Comparison of ENCODE assay signal across 8 cellular contexts in the genomic region with DNA sequence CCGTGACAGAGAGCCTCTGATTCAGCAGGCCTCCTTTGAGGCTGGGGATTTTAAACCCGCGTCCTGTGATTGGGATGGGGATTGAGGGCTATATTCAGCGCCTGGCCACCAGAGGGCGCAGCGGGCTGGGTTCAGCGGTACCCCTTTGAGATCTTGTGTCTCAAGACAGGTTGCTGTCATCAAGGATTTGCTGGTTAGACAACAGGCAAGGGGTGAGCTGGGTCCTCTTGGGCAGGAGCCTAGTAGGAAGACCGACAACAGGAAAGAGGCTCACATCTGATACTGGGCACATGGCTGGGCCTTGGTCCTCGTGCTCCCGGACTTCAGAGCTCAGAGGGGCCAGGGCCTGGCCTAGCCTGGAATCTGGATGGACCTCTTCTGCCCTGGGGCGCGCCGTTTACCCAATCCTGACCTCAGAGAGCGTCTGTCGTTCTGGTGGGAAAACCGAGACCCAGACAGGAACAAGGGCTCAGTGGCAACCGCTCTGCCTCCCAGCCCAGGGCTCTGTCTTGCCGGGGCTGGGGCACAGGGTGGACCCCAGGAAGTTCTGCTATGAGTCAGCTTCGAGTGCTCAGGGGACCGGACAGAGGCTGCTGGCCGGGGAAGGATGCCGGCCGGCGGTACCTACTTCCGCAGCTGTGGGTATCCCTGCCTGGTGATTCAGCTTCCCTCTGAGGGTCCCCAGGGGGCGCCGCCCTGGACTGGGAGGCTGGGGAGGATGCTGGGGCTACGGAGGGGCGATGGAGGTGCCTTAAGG. TPM values are rescaled to one million over a fixed set of nuclear protein-coding genes. Genes with fewer than 3 reads are reported as not detected.
DNase-seq lines count a peak whose midpoint lies in the region; ATAC-seq and TF ChIP-seq lines count a peak whose summit lies in the region.

No MANE protein-coding gene starts in this region.

- H3K36me3 Mint-ChIP-seq in type B pancreatic cell: no peaks in the 10 kb centered on the region

- H3K27me3 Mint-ChIP-seq in type B pancreatic cell: no peaks in the 10 kb centered on the region

- peak; percentile 77 for DNase-seq in GM12864 (ENCODE audit: low read depth)
- peak; percentile 55 for DNase-seq in NCI-H1105 treated with DMSO at 0.1 percent for 48 hours (lab: John Stamatoyannopoulos, UW)
- peak; percentile 70 to 76 for DNase-seq in SW 1271 (lab: John Stamatoyannopoulos, UW)
- peak; percentile 96 for DNase-seq in adipocyte (ENCODE audit: low read depth)
- peak; percentile 87 to 89 for DNase-seq in heart right ventricle
- DNase-seq in posterior cingulate gyrus: peak; percentile 78 to 99 (median 93)
- peak; percentile 89 for DNase-seq in type B pancreatic cell (ENCODE audit: extremely low spot score, unreplicated experiment)

- H3K9me3 ChIP-seq in adipocyte (ENCODE audit: control insufficient read depth, low read length) (no peaks in the 10 kb centered on the region), heart right ventricle (no peaks in the 10 kb centered on the region)

- no peaks in the 10 kb centered on the region for H3K9me3 Mint-ChIP-seq in type B pancreatic cell

- ATAC-seq in HG02610 (IDR thresholded peaks at IDR 0.05; ENCODE audit: unreplicated experiment): peak; percentile 56
- ATAC-seq in heart right ventricle: peak; percentile 68 to 89 (median 80)

- peak overlapping the region; percentile 83 for H3K9ac ChIP-seq in adipocyte (ENCODE audit: low read length)

- H3K27ac ChIP-seq in heart right ventricle: peak overlapping the region; percentile 60 to 97 (median 90)

- H3K27ac Mint-ChIP-seq in type B pancreatic cell: peak overlapping the region; percentile 82

- peaks cover 13% of the 10 kb centered on the region for H3K4me1 Mint-ChIP-seq in type B pancreatic cell (ENCODE audit: unreplicated experiment)

- WGBS in heart right ventricle, 2 donors: 9 to 13% methylated on average over 29 of the region's 29 CpGs

- H3K4me1 ChIP-seq in adipocyte (ENCODE audit: control insufficient read depth, insufficient read depth, low read length) (peaks cover 29% of the 10 kb centered on the region), heart right ventricle (peaks cover 16 to 38% (median 33%) of the 10 kb centered on the region in 9 donors)

- peak overlapping the region; percentile 84 for H3K4me3 Mint-ChIP-seq in type B pancreatic cell

- H3K27me3 ChIP-seq in adipocyte (replicated peaks; ENCODE audit: control insufficient read depth, insufficient read depth, low read length) (no peaks in the 10 kb centered on the region), heart right ventricle (no peaks in the 10 kb centered on the region)

- TF ChIP-seq CTCF in GM12864 (IDR thresholded peaks at IDR 0.05; ENCODE audit: low read depth, low read length, missing control alignments): peak; percentile 93
- peak; percentile 86 to 97 (median 95) for TF ChIP-seq CTCF in heart right ventricle (IDR thresholded peaks at IDR 0.05)
- peak; percentile 98 for TF ChIP-seq CTCF in type B pancreatic cell (conservative IDR thresholded peaks at IDR 0.05)

- H3K4me3 ChIP-seq in GM12864 (ENCODE audit: low read depth, low read length): peak overlapping the region; percentile 51
- peak overlapping the region; percentile 78 for H3K4me3 ChIP-seq in adipocyte (ENCODE audit: low read length)
- peak overlapping the region; percentile 52 to 91 (median 74) for H3K4me3 ChIP-seq in heart right ventricle

- intact Hi-C loops in heart right ventricle (cut with DNase I) (loop anchor here (1.0 to 10.0 kb wide), 11 partner anchors 28 to 510 kb away; partner anchors contain the start of genes DUSP18 (in 2 of the 10), PLA2G3 (in 1 of the 10) and TCN2 (in 1 of the 10)), posterior cingulate gyrus (cut with DNase I) (loop anchor here (1.0 to 2.0 kb wide), 3 partner anchors 60 to 286 kb away; partner anchors contain the start of gene OSBP2)

- H3K36me3 ChIP-seq in adipocyte (ENCODE audit: control insufficient read depth, insufficient read depth, low read length, severe bottlenecking) (no peaks in the 10 kb centered on the region), heart right ventricle (no peaks in the 10 kb centered on the region)

RNA-seq across cellular contexts. Expression of gene SLC35E4, which starts 0.9 kb away (rescaled TPM):
- 1 to 10 TPM; 1.8 to 6.0 (median 3.1) TPM for total RNA-seq in heart right ventricle
- 1 to 10 TPM; 3.3 to 3.8 TPM for polyA plus RNA-seq in heart right ventricle
- 2.4 and 3.4 TPM in 2 replicates for total RNA-seq in type B pancreatic cell (ENCODE audit: low replicate concordance)

RNA-seq across cellular contexts. Expression of gene TCN2, which starts 27.7 kb away (rescaled TPM):
- total RNA-seq in heart right ventricle (10 to 100 TPM in 9 of 10 donors, 1 to 10 TPM in 1; 8.9 to 46.8 (median 14.8) TPM), type B pancreatic cell (ENCODE audit: low replicate concordance) (9.0 and 14.5 TPM in 2 replicates)
- polyA plus RNA-seq in heart right ventricle: 10 to 100 TPM; 11.7 to 17.4 TPM

RNA-seq across cellular contexts. Expression of gene DUSP18, which starts 33.0 kb away (rescaled TPM):
- 1 to 10 TPM; 1.5 to 6.3 (median 2.8) TPM for total RNA-seq in heart right ventricle
- 1 to 10 TPM; 1.6 to 2.3 TPM for polyA plus RNA-seq in heart right ventricle
- total RNA-seq in type B pancreatic cell (ENCODE audit: low replicate concordance): 12.4 and 13.8 TPM in 2 replicates

RNA-seq across cellular contexts. Expression of gene PES1, which starts 42.9 kb away (rescaled TPM):
- total RNA-seq in heart right ventricle: 10 to 100 TPM; 16.3 to 31.3 (median 24.5) TPM
- 10 to 100 TPM; 26.2 to 51.7 TPM for polyA plus RNA-seq in heart right ventricle
- 71.3 and 77.0 TPM in 2 replicates for total RNA-seq in type B pancreatic cell (ENCODE audit: low replicate concordance)

Comparison
In these comparisons a context has a peak if more than half of its experiments do, and no peak if none do; other contexts are left out.
1. Peak in every context shown above with its lines: DNase-seq, ATAC-seq, H3K4me3 ChIP-seq and H3K27ac ChIP-seq.